15 cellular contexts compared by ENCODE assay signal in the genomic region with DNA sequence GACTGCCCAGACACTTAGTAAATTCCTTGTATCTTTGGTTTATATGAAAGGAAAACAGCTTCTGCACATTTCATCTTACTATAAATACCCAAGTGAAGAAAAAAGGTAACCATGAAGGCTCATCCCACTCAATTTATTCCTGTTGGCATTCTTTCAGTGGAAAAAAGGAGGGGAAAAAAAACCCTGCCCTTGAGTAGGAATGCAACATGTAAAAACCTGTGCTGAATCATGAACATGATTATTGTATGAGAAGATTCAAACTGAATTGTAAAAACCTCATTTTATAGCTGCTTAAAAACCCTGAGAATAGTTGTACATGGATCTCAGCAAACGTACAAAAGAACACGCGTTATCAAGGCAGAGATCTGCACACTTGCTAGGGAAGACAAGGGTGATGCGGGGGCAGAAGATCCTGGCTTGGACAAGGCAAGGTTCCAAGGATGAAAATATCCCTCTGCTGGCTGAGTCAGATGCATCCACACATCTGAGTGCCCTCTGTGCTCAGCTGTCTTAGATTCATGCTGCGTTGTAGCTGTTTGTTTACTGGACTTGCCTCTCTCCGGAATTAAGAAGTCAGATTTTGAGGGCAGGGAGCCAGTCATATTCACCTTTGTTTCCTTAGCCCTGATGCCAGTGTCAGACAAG.
DNase-seq lines count a peak whose midpoint lies in the region; ATAC-seq and TF ChIP-seq lines count a peak whose summit lies in the region.
"Had no signal": no experiment of that assay in that cellular context is flagged by ENCODE, and none has a peak within 500 bp of the region (broad histone marks: within the 10 kb centered on the region; RNA-seq: fewer than 3 reads in every experiment).

No MANE protein-coding gene starts in this region.

- H3K36me3 ChIP-seq in GM23248 (ENCODE audit: low read depth) (no peaks in the 10 kb centered on the region), OCI-LY7 (ENCODE audit: insufficient read depth, low read length) (no peaks in the 10 kb centered on the region), H7 (replicated peaks; ENCODE audit: control insufficient read depth, insufficient read depth, low read length) (no peaks in the 10 kb centered on the region)
- H3K36me3 ChIP-seq: Peyer's patch had no signal

- 50 to 59% methylated on average over 6 of the region's 6 CpGs for WGBS in GM23248 (ENCODE audit: low coverage in 1 of 2, low lambda C conversion rate in 2 of 2, missing lambda C conversion rate in 2 of 2), 2 experiments

- H3K4me2 ChIP-seq in GM23248 (ENCODE audit: unreplicated experiment) (peak overlapping the region; percentile 41), OCI-LY7 (ENCODE audit: low read length) (no peak overlapping the region)

- no peak for TF ChIP-seq CTCF in OCI-LY7 (conservative IDR thresholded peaks at IDR 0.05; ENCODE audit: low read length)

- in situ Hi-C loops in GM23248 (cut with MboI), result no loop called here

- no peak overlapping the region for H3K4me3 Mint-ChIP-seq in activated CD4-positive, alpha-beta memory T cell treated with anti-CD3 and anti-CD28 coated beads for 36 hours

- no peak overlapping the region for H3K27ac Mint-ChIP-seq in activated CD4-positive, alpha-beta memory T cell treated with anti-CD3 and anti-CD28 coated beads for 36 hours

- H3F3A ChIP-seq in GM23248 (ENCODE audit: insufficient read depth), result peaks cover 18% of the 10 kb centered on the region

- intact Hi-C loops in sciatic nerve (cut with DNase I) (no loop called here), OCI-LY7 (cut with micrococcal nuclease; ENCODE audit: unreplicated experiment) (no loop called here)
- intact Hi-C loops in activated CD4-positive, alpha-beta memory T cell treated with anti-CD3 and anti-CD28 coated beads for 36 hours (cut with micrococcal nuclease), result no loop called here

- H3K9me3 Mint-ChIP-seq in activated CD4-positive, alpha-beta memory T cell treated with anti-CD3 and anti-CD28 coated beads for 36 hours, result no peaks in the 10 kb centered on the region

- ATAC-seq in sciatic nerve, result peak; percentile 80
- no peak for ATAC-seq in HG03354 (IDR thresholded peaks at IDR 0.05; ENCODE audit: poor library complexity, severe bottlenecking, unreplicated experiment)

- CTCF ChIA-PET in OCI-LY7 (lab: Charles Lee; ENCODE audit: unreplicated experiment), result no interaction called here
- CTCF ChIA-PET in activated CD4-positive, alpha-beta memory T cell treated with anti-CD3 and anti-CD28 coated beads for 36 hours (lab: Charles Lee), result no interaction called here

- H3K9me2 ChIP-seq in GM23248 (ENCODE audit: insufficient read depth), result no peaks in the 10 kb centered on the region
- H3K9me2 ChIP-seq in OCI-LY7 (ENCODE audit: insufficient read depth, low read length), result no peaks in the 10 kb centered on the region

- H3K4me3 ChIP-seq in GM23248 (no peak overlapping the region; the same call in 1 of the 2 replicates), OCI-LY7 (ENCODE audit: low read depth, low read length, poor library complexity, severe bottlenecking) (no peak overlapping the region), H7 (ENCODE audit: insufficient read depth, low read depth, low read length) (no peak overlapping the region)
- H3K4me3 ChIP-seq: Peyer's patch had no signal

- H3K27ac ChIP-seq in GM23248, result peak overlapping the region; percentile 36; the same call in 1 of the 2 replicates
- H3K27ac ChIP-seq in OCI-LY7 (ENCODE audit: low read depth, low read length, poor library complexity, severe bottlenecking), result no peak overlapping the region
- H3K27ac ChIP-seq: Peyer's patch had no signal

- peaks cover 17% of the 10 kb centered on the region for H3K4me1 ChIP-seq in GM23248 (ENCODE audit: insufficient read depth)
- H3K4me1 ChIP-seq in OCI-LY7 (ENCODE audit: insufficient read depth, low read length, poor library complexity, severe bottlenecking), result no peaks in the 10 kb centered on the region
- H3K4me1 ChIP-seq: Caco-2, Peyer's patch had no signal

- H3K9ac ChIP-seq in GM23248, result no peak overlapping the region

- no peaks in the 10 kb centered on the region for H3K4me1 Mint-ChIP-seq in activated CD4-positive, alpha-beta memory T cell treated with anti-CD3 and anti-CD28 coated beads for 36 hours (ENCODE audit: low read depth)

- no peaks in the 10 kb centered on the region for H3K36me3 Mint-ChIP-seq in activated CD4-positive, alpha-beta memory T cell treated with anti-CD3 and anti-CD28 coated beads for 36 hours

- peaks cover 2% of the 10 kb centered on the region for H3K27me3 Mint-ChIP-seq in activated CD4-positive, alpha-beta memory T cell treated with anti-CD3 and anti-CD28 coated beads for 36 hours

- DNase-seq in GM23248, result peak; percentile 79
- DNase-seq in amniotic epithelial cell (ENCODE audit: low read depth), result peak; percentile 74
- DNase-seq in fibroblast of the conjunctiva (ENCODE audit: low read depth), result peak; percentile 32
- DNase-seq in sciatic nerve (ENCODE audit: low spot score), result no peak
- DNase-seq in OCI-LY7 (ENCODE audit: low spot score), result no peak
- no peak for DNase-seq in H7
- no peak for DNase-seq in activated CD4-positive, alpha-beta memory T cell treated with anti-CD3 and anti-CD28 coated beads for 36 hours
- DNase-seq: activated T-cell treated with anti-CD3 and anti-CD28 coated beads, Interleukin-2, amount 50 U/mL, for 1 hour; aorta; Caco-2; islet precursor cell; Peyer's patch; stimulated activated CD4-positive, alpha-beta T cell treated with anti-CD3 and anti-CD28 coated beads, Interleukin-2, amount 100 ng/mL, for 24 hours; stimulated activated naive CD4-positive, alpha-beta T cell treated with Interleukin-2 at 50 U/mL for 16 hours had no signal

- POLR2A ChIA-PET in OCI-LY7 (lab: Charles Lee), result no interaction called here
- POLR2A ChIA-PET in activated CD4-positive, alpha-beta memory T cell treated with anti-CD3 and anti-CD28 coated beads for 36 hours (lab: Charles Lee), result no interaction called here

- H3K79me2 ChIP-seq in GM23248 (ENCODE audit: insufficient read depth) (no peaks in the 10 kb centered on the region), OCI-LY7 (ENCODE audit: insufficient read depth, low read depth, low read length) (no peaks in the 10 kb centered on the region)

- H3K9me3 ChIP-seq in GM23248 (ENCODE audit: low read depth), result no peaks in the 10 kb centered on the region
- H3K9me3 ChIP-seq in OCI-LY7 (ENCODE audit: low read length), result no peaks in the 10 kb centered on the region
- H3K9me3 ChIP-seq: Peyer's patch had no signal

- BruUV-seq in OCI-LY7 (replicated peaks; lab: Mats Ljungman, UMichigan), result no TSS peak

- H4K20me1 ChIP-seq in GM23248 (ENCODE audit: insufficient read depth) (no peaks in the 10 kb centered on the region), OCI-LY7 (ENCODE audit: insufficient read depth, low read length) (no peaks in the 10 kb centered on the region)

- H3K27me3 ChIP-seq in GM23248 (replicated peaks; ENCODE audit: insufficient read depth), result no peaks in the 10 kb centered on the region
- H3K27me3 ChIP-seq in H7 (ENCODE audit: control insufficient read depth, insufficient read depth, low read length), result no peaks in the 10 kb centered on the region
- H3K27me3 ChIP-seq: Peyer's patch had no signal

- no peak overlapping the region for H2AFZ ChIP-seq in GM23248
- no peak overlapping the region for H2AFZ ChIP-seq in OCI-LY7 (ENCODE audit: low read length)

Comparison
In these comparisons a context has a peak if more than half of its experiments do, and no peak if none do; other contexts are left out.
1. DNase-seq: peak in GM23248 (single experiment), amniotic epithelial cell (single experiment) and fibroblast of the conjunctiva (single experiment); none in sciatic nerve (single experiment), OCI-LY7 (single experiment), H7 (single experiment) and activated CD4-positive, alpha-beta memory T cell treated with anti-CD3 and anti-CD28 coated beads for 36 hours (single experiment).